ENCODE assay signal across 30 cellular contexts in the genomic region with DNA sequence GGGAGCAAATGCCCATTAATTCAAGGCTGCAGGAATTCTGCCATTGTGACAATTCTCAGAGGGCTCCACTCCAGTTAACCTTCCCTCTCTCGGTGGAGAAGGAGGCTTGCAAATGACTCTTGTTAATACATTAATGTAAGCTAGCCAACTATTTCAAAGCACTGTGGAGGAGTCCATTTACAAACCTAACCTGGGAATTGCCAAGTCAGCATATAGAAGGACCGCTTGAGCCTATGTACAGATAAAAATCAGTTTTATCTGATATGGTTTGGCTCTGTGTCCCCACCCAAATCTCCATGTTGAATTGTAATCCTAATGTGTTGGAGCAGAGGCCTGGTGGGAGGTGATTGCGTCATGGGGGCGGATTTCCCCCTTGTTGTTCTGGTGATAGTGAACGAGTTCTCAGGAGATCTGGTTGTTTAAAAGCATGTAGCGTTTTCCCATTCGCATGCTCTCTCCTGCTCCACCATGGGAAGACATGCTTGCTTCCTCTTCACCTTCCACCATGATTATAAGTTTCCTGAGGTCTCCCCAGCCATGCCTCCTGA.
"Had no signal": no experiment of that assay in that cellular context is flagged by ENCODE, and none has a peak within 500 bp of the region (broad histone marks: within the 10 kb centered on the region; RNA-seq: fewer than 3 reads in every experiment).

No MANE protein-coding gene starts in this region.

- H3K4me3 Mint-ChIP-seq: naive thymus-derived CD4-positive, alpha-beta T cell; nephron; stimulated activated naive B cell treated with anti-CD40 and anti-IgM and Interleukin-4, amounts not matched to agents 10 μg/mL and 1 μg/mL and 100 μg/mL, for 72 hours; stimulated activated naive CD8-positive, alpha-beta T cell treated with anti-CD3 and anti-CD28 coated beads, Interleukin-15, Interleukin-2, amounts not matched to agents 100 ng/mL and 50 ng/mL, for 24 hours had no signal

- DNase-seq: dermis blood vessel endothelial cell; effector memory CD4-positive, alpha-beta T cell; foreskin keratinocyte; heart right ventricle; hippocampal formation; left cardiac atrium; left lung; mesenchymal stem cell; midbrain; naive thymus-derived CD4-positive, alpha-beta T cell; nucleus accumbens; ovary; posterior cingulate gyrus; psoas muscle; right cardiac atrium; small intestine; stimulated activated CD4-positive, alpha-beta T cell treated with anti-CD3 and anti-CD28 coated beads, Interleukin-15, amount 100 ng/mL, for 24 hours; stimulated activated CD4-positive, alpha-beta T cell treated with anti-CD3 and anti-CD28 coated beads, Interleukin-2, amount 100 ng/mL, for 48 hours; stimulated activated naive B cell treated with anti-CD40 and anti-IgM and Interleukin-4, amounts not matched to agents 10 μg/mL and 1 μg/mL and 100 μg/mL, for 72 hours; upper lobe of left lung; uterus had no signal

- H3K9me3 Mint-ChIP-seq: nephron; stimulated activated naive CD8-positive, alpha-beta T cell treated with anti-CD3 and anti-CD28 coated beads, Interleukin-15, Interleukin-2, amounts not matched to agents 100 ng/mL and 50 ng/mL, for 24 hours had no signal

- H3K4me1 Mint-ChIP-seq: naive thymus-derived CD4-positive, alpha-beta T cell; stimulated activated naive B cell treated with anti-CD40 and anti-IgM and Interleukin-4, amounts not matched to agents 10 μg/mL and 1 μg/mL and 100 μg/mL, for 72 hours had no signal

- H3K27ac ChIP-seq: coronary artery, esophagus muscularis mucosa, foreskin keratinocyte, gastroesophageal sphincter, heart right ventricle, left lung, ovary, psoas muscle, thoracic aorta, tibial nerve, upper lobe of left lung, uterus had no signal

- H3K36me3 Mint-ChIP-seq: naive thymus-derived CD4-positive, alpha-beta T cell; stimulated activated naive B cell treated with anti-CD40 and anti-IgM and Interleukin-4, amounts not matched to agents 10 μg/mL and 1 μg/mL and 100 μg/mL, for 72 hours had no signal

- H3K9me3 ChIP-seq: esophagus muscularis mucosa, gastroesophageal sphincter, heart right ventricle, left lung, ovary, psoas muscle, thoracic aorta, tibial nerve, upper lobe of left lung, uterus had no signal

- H3K4me3 ChIP-seq: coronary artery, esophagus muscularis mucosa, gastroesophageal sphincter, heart right ventricle, left lung, ovary, psoas muscle, thoracic aorta, tibial nerve, upper lobe of left lung, uterus had no signal

- H3K27me3 Mint-ChIP-seq: stimulated activated naive B cell treated with anti-CD40 and anti-IgM and Interleukin-4, amounts not matched to agents 10 μg/mL and 1 μg/mL and 100 μg/mL, for 72 hours had no signal

- H3K36me3 ChIP-seq: esophagus muscularis mucosa, gastroesophageal sphincter, heart right ventricle, left lung, ovary, thoracic aorta, tibial nerve, upper lobe of left lung, uterus had no signal

- H3K4me1 ChIP-seq: esophagus muscularis mucosa, foreskin keratinocyte, gastroesophageal sphincter, heart right ventricle, left lung, psoas muscle, tibial nerve, upper lobe of left lung, uterus had no signal

- H3K27ac Mint-ChIP-seq: naive thymus-derived CD4-positive, alpha-beta T cell; nephron; stimulated activated naive B cell treated with anti-CD40 and anti-IgM and Interleukin-4, amounts not matched to agents 10 μg/mL and 1 μg/mL and 100 μg/mL, for 72 hours; stimulated activated naive CD8-positive, alpha-beta T cell treated with anti-CD3 and anti-CD28 coated beads, Interleukin-15, Interleukin-2, amounts not matched to agents 100 ng/mL and 50 ng/mL, for 24 hours had no signal

- H3K27me3 ChIP-seq: esophagus muscularis mucosa, foreskin keratinocyte, gastroesophageal sphincter, heart right ventricle, left lung, ovary, tibial nerve, upper lobe of left lung, uterus had no signal

- FAIRE-seq: endothelial cell of umbilical vein, islet of Langerhans, small intestine had no signal

- ATAC-seq: foreskin keratinocyte; gastroesophageal sphincter; heart right ventricle; left cardiac atrium; left lung; naive thymus-derived CD4-positive, alpha-beta T cell; psoas muscle; right cardiac atrium; stimulated activated naive B cell treated with anti-CD40 and anti-IgM and Interleukin-4, amounts not matched to agents 10 μg/mL and 1 μg/mL and 100 μg/mL, for 72 hours had no signal
